20 cellular contexts compared by ENCODE assay signal in genomic region chr16:50490828-50491227, GRCh38. TPM values are rescaled to one million over a fixed set of nuclear protein-coding genes. Genes with fewer than 3 reads are reported as not detected.
DNase-seq lines count a peak whose midpoint lies in the region; ATAC-seq, FAIRE-seq and TF ChIP-seq lines count a peak whose summit lies in the region.
"Had no signal": no experiment of that assay in that cellular context is flagged by ENCODE, and none has a peak within 500 bp of the region (broad histone marks: within the 10 kb centered on the region; RNA-seq: fewer than 3 reads in every experiment).

No MANE protein-coding gene starts in this region.

- H4K8ac ChIP-seq in H1 (ENCODE audit: extremely low read depth, insufficient read depth, low read length), result peak overlapping the region; percentile 38; the same call in 1 of the 2 replicates

- H3K27me3 Mint-ChIP-seq in GM23338 (ENCODE audit: insufficient read depth, low read depth, poor library complexity), result no peaks in the 10 kb centered on the region
- peaks cover 3% of the 10 kb centered on the region for H3K27me3 Mint-ChIP-seq in type B pancreatic cell

- CTCF ChIA-PET in HepG2 (lab: Yijun Ruan, JAX; ENCODE audit: low intra/inter-chr PET ratio, low total read pairs) (no interaction called here), H1 (lab: Charles Lee; ENCODE audit: partially characterized antibody) (interaction anchor here (0.6 kb wide), 1 partner anchor 9 kb away, joined by 3 read pairs; no protein-coding TSS in a partner anchor)

- H3K27me3 ChIP-seq in HepG2 (ENCODE audit: control insufficient read depth in 1 of 2, insufficient read depth in 2 of 2, low read length in 2 of 2) (no peaks in the 10 kb centered on the region), right lobe of liver (no peaks in the 10 kb centered on the region), GM23338 (ENCODE audit: insufficient read depth) (no peaks in the 10 kb centered on the region), H1 (replicated peaks in 1 of 4; ENCODE audit: control insufficient read depth in 3 of 4, extremely low read depth in 1 of 4, insufficient read depth in 3 of 4, low read length in 3 of 4) (no peaks in the 10 kb centered on the region), transverse colon (no peaks in the 10 kb centered on the region)

- H3K9me3 ChIP-seq in HepG2 (ENCODE audit: low read length), result no peaks in the 10 kb centered on the region
- H3K9me3 ChIP-seq in right lobe of liver, result no peaks in the 10 kb centered on the region
- no peaks in the 10 kb centered on the region for H3K9me3 ChIP-seq in H1 (ENCODE audit: insufficient read depth in 2 of 2, low read depth in 1 of 2, low read length in 1 of 2)
- no peaks in the 10 kb centered on the region for H3K9me3 ChIP-seq in transverse colon
- H3K9me3 ChIP-seq: HAP-1 had no signal

- H3K79me2 ChIP-seq in HepG2 (ENCODE audit: insufficient read depth, low read length) (no peaks in the 10 kb centered on the region), GM23338 (replicated peaks; ENCODE audit: insufficient read depth) (no peaks in the 10 kb centered on the region), H1 (ENCODE audit: control insufficient read depth in 1 of 2, insufficient read depth in 2 of 2, low read length in 2 of 2) (no peaks in the 10 kb centered on the region)

- TF ChIP-seq EP300 in HepG2 (IDR thresholded peaks at IDR 0.05; ENCODE audit: low read depth in 2 of 2, low read length in 2 of 2) (no peak), HepG2 (CRISPR knock-in tag; IDR thresholded peaks at IDR 0.05; ENCODE audit: borderline replicate concordance) (no peak), H1 (IDR thresholded peaks at IDR 0.05; ENCODE audit: borderline replicate concordance in 1 of 2, low read depth in 2 of 2, low read length in 2 of 2) (no peak), transverse colon (IDR thresholded peaks at IDR 0.05; ENCODE audit: low read depth) (no peak)

- H3K36me3 ChIP-seq in HepG2 (replicated peaks in 1 of 2; ENCODE audit: control insufficient read depth in 1 of 2, insufficient read depth in 2 of 2, low read length in 2 of 2), result no peaks in the 10 kb centered on the region
- no peaks in the 10 kb centered on the region for H3K36me3 ChIP-seq in right lobe of liver
- H3K36me3 ChIP-seq in GM23338 (ENCODE audit: insufficient read depth), result no peaks in the 10 kb centered on the region
- H3K36me3 ChIP-seq in H1 (ENCODE audit: control insufficient read depth in 2 of 4, insufficient read depth in 4 of 4, low read length in 3 of 4), result no peaks in the 10 kb centered on the region
- no peaks in the 10 kb centered on the region for H3K36me3 ChIP-seq in transverse colon
- H3K36me3 ChIP-seq: HAP-1 had no signal

- no peak overlapping the region for H4K91ac ChIP-seq in H1 (replicated peaks; ENCODE audit: insufficient read length, low read length)

- 57% methylated on average over 2 of the region's 2 CpGs for WGBS in HepG2 (ENCODE audit: low lambda C conversion rate)
- WGBS in right lobe of liver (ENCODE audit: insufficient coverage, low coverage, low lambda C conversion rate, missing lambda C conversion rate), result 85% methylated on average over 2 of the region's 2 CpGs
- 80 to 100% methylated on average over 1 to 2 of the region's 2 CpGs for WGBS in H1 (ENCODE audit: extremely low coverage in 1 of 2, insufficient coverage in 1 of 2, insufficient read length in 1 of 2, insufficient replicate concordance in 2 of 2, low coverage in 1 of 2, low lambda C conversion rate in 2 of 2, missing lambda C conversion rate in 1 of 2), 2 experiments
- WGBS in transverse colon (ENCODE audit: low coverage in 1 of 2), 2 donors, result 86 to 95% methylated on average over 2 of the region's 2 CpGs

- no peak overlapping the region for H3K18ac ChIP-seq in H1 (ENCODE audit: extremely low read depth, low read length)

- H4K5ac ChIP-seq in H1 (ENCODE audit: insufficient read length, low read depth, low read length), result no peak overlapping the region

- no peak for ATAC-seq in HepG2
- no peak for ATAC-seq in right lobe of liver
- ATAC-seq in GM23338, result no peak

- peaks cover 40% of the 10 kb centered on the region for H3K4me1 ChIP-seq in HepG2 (ENCODE audit: insufficient read depth, low read length)
- no peaks in the 10 kb centered on the region for H3K4me1 ChIP-seq in right lobe of liver
- H3K4me1 ChIP-seq in GM23338 (ENCODE audit: insufficient read depth), result no peaks in the 10 kb centered on the region
- no peaks in the 10 kb centered on the region for H3K4me1 ChIP-seq in H1 (replicated peaks in 1 of 4; ENCODE audit: control insufficient read depth in 3 of 4, insufficient read depth in 4 of 4, low read length in 3 of 4)
- H3K4me1 ChIP-seq in transverse colon, result no peaks in the 10 kb centered on the region
- H3K4me1 ChIP-seq: Caco-2, HAP-1 had no signal

- H3K9ac ChIP-seq in HepG2 (ENCODE audit: insufficient read depth, low read depth, low read length), result no peak overlapping the region
- no peak overlapping the region for H3K9ac ChIP-seq in H1 (replicated peaks in 1 of 4; ENCODE audit: extremely low read depth in 1 of 4, low read depth in 3 of 4, low read length in 3 of 4)

- DNase-seq in HepG2 (ENCODE audit: low spot score) (no peak), right lobe of liver (no peak), GM23338 (ENCODE audit: low spot score) (peak; percentile 35), H1 (ENCODE audit: low read depth in 1 of 2, low spot score in 2 of 2) (no peak), type B pancreatic cell (ENCODE audit: extremely low spot score, unreplicated experiment) (no peak), NCI-H1417 (lab: John Stamatoyannopoulos, UW) (no peak), NCI-H1436 treated with DMSO at 0.1 percent for 48 hours (lab: John Stamatoyannopoulos, UW) (no peak), transverse colon (no peak)
- DNase-seq: ACHN; AML-193; Caco-2; CD4-positive, alpha-beta T cell; GOT3; IMR-90; KBM-7 had no signal

- no peak overlapping the region for H3K56ac ChIP-seq in H1 (replicated peaks; ENCODE audit: insufficient read length, low read depth, low read length)

- TF ChIP-seq RAD21 in HepG2 (CRISPR knock-in tag; IDR thresholded peaks at IDR 0.05) (peak; percentile 14; the same call in 1 of the 2 replicates), H1 (IDR thresholded peaks at IDR 0.05 in 1 of 2, conservative IDR thresholded peaks at IDR 0.05 in 1 of 2; ENCODE audit: low read depth in 2 of 2, low read length in 2 of 2) (peak; percentile 21 to 46; a peak in 3 of 4 replicates)

- in situ Hi-C loops in HepG2 (cut with HindIII; ENCODE audit: extremely low pct_ligation_motif_present, low pct_unique_long_range_greater_than_20kb) (no loop called here), transverse colon (cut with MboI; ENCODE audit: low pct_ligation_motif_present in 1 of 4, low pct_unique_long_range_greater_than_20kb in 1 of 4, low sequenced_read_pairs in 3 of 4) (no loop called here)

- no peaks in the 10 kb centered on the region for H3K79me1 ChIP-seq in H1 (ENCODE audit: low read depth, low read length)

- H3K4me3 Mint-ChIP-seq in GM23338 (no peak overlapping the region), type B pancreatic cell (no peak overlapping the region)
- H3K4me3 Mint-ChIP-seq: CD4-positive, alpha-beta T cell had no signal

- no peak for TF ChIP-seq CTCF in HepG2 (CRISPR knock-in tag; IDR thresholded peaks at IDR 0.05)
- TF ChIP-seq CTCF in right lobe of liver (IDR thresholded peaks at IDR 0.05), result no peak
- TF ChIP-seq CTCF in GM23338 (conservative IDR thresholded peaks at IDR 0.05; ENCODE audit: low read depth in 2 of 2), result peak; percentile 32 to 33; a peak in 3 of 4 replicates
- TF ChIP-seq CTCF in H1 (IDR thresholded peaks at IDR 0.05; ENCODE audit: control extremely low read depth in 1 of 3, insufficient read depth in 1 of 3, low read depth in 1 of 3, low read length in 3 of 3), result peak in 1 of 3 experiments; percentile 9; a peak in 1 of 4 replicates
- peak; percentile 37 for TF ChIP-seq CTCF in type B pancreatic cell (conservative IDR thresholded peaks at IDR 0.05)
- no peak for TF ChIP-seq CTCF in transverse colon (IDR thresholded peaks at IDR 0.05)

- H2BK20ac ChIP-seq in H1 (ENCODE audit: low read length), result no peak overlapping the region

- H2BK12ac ChIP-seq in H1 (ENCODE audit: low read depth, low read length), result no peak overlapping the region

- no peak overlapping the region for H3K4me2 ChIP-seq in HepG2 (ENCODE audit: low read depth, low read length)
- H3K4me2 ChIP-seq in GM23338, result no peak overlapping the region
- no peak overlapping the region for H3K4me2 ChIP-seq in H1 (ENCODE audit: insufficient read depth in 1 of 2, low read depth in 2 of 2, low read length in 2 of 2)

- H3K4ac ChIP-seq in H1 (replicated peaks; ENCODE audit: insufficient read length, low read depth, low read length), result no peak overlapping the region

- POLR2A ChIA-PET in HepG2 (lab: Yijun Ruan, JAX) (no interaction called here), H1 (lab: Charles Lee; ENCODE audit: partially characterized antibody) (no interaction called here)

- H3K27ac ChIP-seq in HepG2 (ENCODE audit: extremely low read length, insufficient read depth, low read length), result no peak overlapping the region
- no peak overlapping the region for H3K27ac ChIP-seq in right lobe of liver
- no peak overlapping the region for H3K27ac ChIP-seq in GM23338 (ENCODE audit: low read depth)
- no peak overlapping the region for H3K27ac ChIP-seq in H1 (ENCODE audit: low read depth, low read length)
- no peak overlapping the region for H3K27ac ChIP-seq in transverse colon
- H3K27ac ChIP-seq: C4-2B, HL-60 had no signal

- no peak overlapping the region for H3K14ac ChIP-seq in H1 (ENCODE audit: insufficient read length)

- H3F3A ChIP-seq in GM23338 (replicated peaks; ENCODE audit: low read depth), result no peaks in the 10 kb centered on the region

- H2AK5ac ChIP-seq in H1 (ENCODE audit: low read depth, low read length), result no peak overlapping the region

- no TSS peak for BruUV-seq in HepG2 (replicated peaks; lab: Mats Ljungman, UMichigan)

- no peak overlapping the region for H2BK120ac ChIP-seq in H1 (replicated peaks; ENCODE audit: low read depth, low read length)

- H3K9me3 Mint-ChIP-seq in GM23338 (peaks cover 3% of the 10 kb centered on the region; the same call in 1 of the 3 replicates), type B pancreatic cell (no peaks in the 10 kb centered on the region)
- H3K9me3 Mint-ChIP-seq: CD4-positive, alpha-beta T cell had no signal

- no peaks in the 10 kb centered on the region for H4K20me1 ChIP-seq in HepG2 (ENCODE audit: insufficient read depth, low read length)
- no peaks in the 10 kb centered on the region for H4K20me1 ChIP-seq in GM23338 (replicated peaks; ENCODE audit: insufficient read depth)
- no peaks in the 10 kb centered on the region for H4K20me1 ChIP-seq in H1 (replicated peaks in 1 of 2; ENCODE audit: control insufficient read depth in 1 of 2, insufficient read depth in 2 of 2, low read length in 2 of 2)

- H3K27ac Mint-ChIP-seq in GM23338 (no peak overlapping the region), type B pancreatic cell (no peak overlapping the region)
- H3K27ac Mint-ChIP-seq: CD4-positive, alpha-beta T cell had no signal

- H3K23me2 ChIP-seq in H1 (ENCODE audit: low read depth, low read length), result no peaks in the 10 kb centered on the region

- no peak overlapping the region for H3K23ac ChIP-seq in H1 (ENCODE audit: insufficient read length)

- H2BK15ac ChIP-seq in H1 (ENCODE audit: low read length), result no peak overlapping the region

- H3K4me1 Mint-ChIP-seq in GM23338 (no peaks in the 10 kb centered on the region), type B pancreatic cell (ENCODE audit: unreplicated experiment) (no peaks in the 10 kb centered on the region)

- H3K9me2 ChIP-seq in GM23338 (ENCODE audit: insufficient read depth), result peaks cover 10% of the 10 kb centered on the region; the same call in 1 of the 2 replicates

- H2AFZ ChIP-seq in HepG2 (ENCODE audit: low read length) (no peak overlapping the region), GM23338 (no peak overlapping the region), H1 (ENCODE audit: low read length) (no peak overlapping the region)

- no peak overlapping the region for H2BK5ac ChIP-seq in H1 (ENCODE audit: low read depth, low read length)

- no peak for TF ChIP-seq POLR2A in HepG2 (IDR thresholded peaks at IDR 0.05; ENCODE audit: insufficient read depth in 1 of 2, low read depth in 2 of 2, low read length in 2 of 2)
- no peak for TF ChIP-seq POLR2A in right lobe of liver (IDR thresholded peaks at IDR 0.05)
- TF ChIP-seq POLR2A in H1 (IDR thresholded peaks at IDR 0.05; ENCODE audit: control extremely low read depth in 1 of 2, low read depth in 2 of 2, low read length in 2 of 2), result no peak
- TF ChIP-seq POLR2A in transverse colon (IDR thresholded peaks at IDR 0.05), result no peak

- intact Hi-C loops in HepG2 (cut with micrococcal nuclease; ENCODE audit: unreplicated experiment), result no loop called here
- intact Hi-C loops in right lobe of liver (cut with DNase I), result no loop called here
- intact Hi-C loops in transverse colon (cut with DNase I; ENCODE audit: low total_unique reads), result no loop called here

- FAIRE-seq in HepG2 (lab: Jason Lieb, UNC) (no peak), H1 (lab: Jason Lieb, UNC) (no peak)
- FAIRE-seq: D721Med, G401.6 had no signal

- H3K4me3 ChIP-seq in HepG2 (replicated peaks in 1 of 3; ENCODE audit: insufficient read depth in 1 of 3, low read depth in 2 of 3, low read length in 3 of 3), result no peak overlapping the region
- no peak overlapping the region for H3K4me3 ChIP-seq in right lobe of liver
- H3K4me3 ChIP-seq in GM23338, result no peak overlapping the region
- no peak overlapping the region for H3K4me3 ChIP-seq in H1 (ENCODE audit: extremely low read depth in 1 of 4, insufficient read depth in 2 of 4, low read depth in 3 of 4, low read length in 4 of 4)
- no peak overlapping the region for H3K4me3 ChIP-seq in transverse colon
- H3K4me3 ChIP-seq: HAP-1 had no signal

- no peaks in the 10 kb centered on the region for H3K36me3 Mint-ChIP-seq in GM23338 (ENCODE audit: low read depth)
- H3K36me3 Mint-ChIP-seq in type B pancreatic cell, result no peaks in the 10 kb centered on the region

RNA-seq across cellular contexts. Expression of gene NKD1, which starts 57.4 kb away (rescaled TPM):
- total RNA-seq in HepG2 (2016; rRNA removed; fragmentation: Illumina TruSeq; extraction: Trizol), result 59.0 and 70.4 TPM in 2 replicates
- total RNA-seq in HepG2 (2016; cell fraction: cytosol; rRNA removed; fragmentation: Illumina TruSeq; extraction: Trizol; ENCODE audit: low read depth), result 19.9 and 25.5 TPM in 2 replicates
- total RNA-seq in HepG2 (2016; cell fraction: insoluble cytoplasmic fraction; rRNA removed; fragmentation: Illumina TruSeq; extraction: Trizol), result 50.0 and 70.7 TPM in 2 replicates
- 136 and 148 TPM in 2 replicates for total RNA-seq in HepG2 (2016; cell fraction: membrane; rRNA removed; fragmentation: Illumina TruSeq; extraction: Trizol)
- 61.9 and 70.6 TPM in 2 replicates for total RNA-seq in HepG2 (2016; cell fraction: nucleus; rRNA removed; fragmentation: Illumina TruSeq; extraction: Trizol)
- polyA plus RNA-seq in HepG2 (2011; rRNA removed), result 86.1 and 121 TPM in 2 replicates
- polyA plus RNA-seq in HepG2 (2011; cell fraction: cytosol; rRNA removed), result 22.3 and 49.7 TPM in 2 replicates
- polyA plus RNA-seq in HepG2 (2011; cell fraction: nucleus; rRNA removed), result 150 and 275 TPM in 2 replicates
- polyA plus RNA-seq in HepG2 (2012), result 58.7 and 76.3 TPM in 2 replicates
- 106 and 127 TPM in 2 replicates for polyA plus RNA-seq in HepG2 (2016; cell fraction: cytosol; fragmentation: Illumina TruSeq; extraction: Trizol; ENCODE audit: low read depth)
- 95.8 and 124 TPM in 2 replicates for polyA plus RNA-seq in HepG2 (2016; cell fraction: insoluble cytoplasmic fraction; fragmentation: Illumina TruSeq; extraction: Trizol; ENCODE audit: low read depth)
- 156 and 170 TPM in 2 replicates for polyA plus RNA-seq in HepG2 (2016; cell fraction: membrane; fragmentation: Illumina TruSeq; extraction: Trizol; ENCODE audit: low read depth)
- polyA plus RNA-seq in HepG2 (2016; cell fraction: nucleus; fragmentation: Illumina TruSeq; extraction: Trizol; ENCODE audit: insufficient read depth, low read depth), result 155 and 169 TPM in 2 replicates
- polyA minus RNA-seq in HepG2 (2011; rRNA and poly(A)+ RNA removed; ENCODE audit: low replicate concordance), result 0.02 and 110 TPM in 2 replicates
- 14.3 and 28.8 TPM in 2 replicates for polyA minus RNA-seq in HepG2 (2011; cell fraction: cytosol; rRNA and poly(A)+ RNA removed)
- polyA minus RNA-seq in HepG2 (2011; cell fraction: nucleus; rRNA and poly(A)+ RNA removed), result 43.1 and 57.6 TPM in 2 replicates
- 1 to 10 TPM in 5 of 6 experiments, under 1 TPM in 1; 0.69 to 2.6 (median 2.1) TPM for total RNA-seq in right lobe of liver
- 1.6 and 2.1 TPM in 2 replicates for total RNA-seq in GM23338 (2014; rRNA removed; shearing (Covaris generic))
- polyA plus RNA-seq in GM23338 (2016; fragmentation: Nextera tagmentation; extraction: Ambion mirVana), result 2.3 and 2.5 TPM in 2 replicates
- total RNA-seq in H1 (2021; fragmentation: NEBNext Ultra II Directional; extraction: Animal tissue kit (Norgen Biotek cat#: 25700)), result 3.1 and 4.5 TPM in 2 replicates
- polyA plus RNA-seq in H1 (2011; rRNA removed), result 0.64 and 0.70 TPM in 2 replicates
- polyA plus RNA-seq in H1 (2011; cell fraction: cytosol; rRNA removed), result 0.69 TPM
- polyA plus RNA-seq in H1 (2011; cell fraction: nucleus; rRNA removed), result 1.6 TPM
- polyA plus RNA-seq in H1 (2012, experiment 1 of 2), result 1.0 to 1.8 TPM (median 1.3 TPM) in 4 replicates
- 0.35 TPM for polyA plus RNA-seq in H1 (2012, experiment 2 of 2)
- polyA plus RNA-seq in H1 (2013, experiment 1 of 2), result 0.69 TPM
- 0.81 TPM for polyA plus RNA-seq in H1 (2013, experiment 2 of 2)
- polyA minus RNA-seq in H1 (2011; rRNA and poly(A)+ RNA removed), result 0.88 and 2.9 TPM in 2 replicates
- 0.59 TPM for polyA minus RNA-seq in H1 (2011; cell fraction: cytosol; rRNA and poly(A)+ RNA removed)
- 0.80 TPM for polyA minus RNA-seq in H1 (2011; cell fraction: nucleus; rRNA and poly(A)+ RNA removed)
- 33.8 and 43.2 TPM in 2 replicates for total RNA-seq in type B pancreatic cell (ENCODE audit: low replicate concordance)
- 10 to 100 TPM in 1 of 4 donors, 1 to 10 TPM in 3; 1.7 to 98.1 (median 2.5) TPM for total RNA-seq in transverse colon
- total RNA-seq: IMR-90 had no signal
- polyA plus RNA-seq: IMR-90 had no signal

Comparison
In these comparisons a context has a peak if more than half of its experiments do, and no peak if none do; other contexts are left out.
1. CTCF ChIP-seq: peak in GM23338 (2 of 2) and type B pancreatic cell (single experiment); none in HepG2 (single experiment), right lobe of liver (0 of 4) and transverse colon (0 of 5).
2. Of the 41 proteins assayed by ChIP-seq in both HepG2 and H1: peak only in HepG2: none; only in H1: CREB1; in both: RAD21 and RFX5; in neither: 37; mixed calls (peak in some experiments, not most) for 1.